17 cellular contexts compared by ENCODE assay signal in genomic region chr7:363626-364025, GRCh38.
A peak's percentile ranks its signal among the peaks of the same experiment; 100 is the strongest.
DNase-seq lines count a peak whose midpoint lies in the region; ATAC-seq, FAIRE-seq and TF ChIP-seq lines count a peak whose summit lies in the region.
"Had no signal": no experiment of that assay in that cellular context is flagged by ENCODE, and none has a peak within 500 bp of the region (broad histone marks: within the 10 kb centered on the region; RNA-seq: fewer than 3 reads in every experiment).

No MANE protein-coding gene starts in this region.

- H3K9ac ChIP-seq in HepG2 (ENCODE audit: insufficient read depth, low read depth, low read length): no peak overlapping the region

- no peaks in the 10 kb centered on the region for H3K79me2 ChIP-seq in HepG2 (ENCODE audit: insufficient read depth, low read length)

- peaks cover 0 to 10% (median 2%) of the 10 kb centered on the region in 6 donors for H3K9me3 Mint-ChIP-seq in immature natural killer cell
- H3K9me3 Mint-ChIP-seq: H9 had no signal

- DNase-seq in right lobe of liver (peak in 2 of 3 donors; percentile 15 to 38), HepG2 (ENCODE audit: low spot score) (no peak), UCSD-AML1 (lab: John Stamatoyannopoulos, UW; ENCODE audit: unreplicated experiment) (peak; percentile 9), immature natural killer cell (no peak), dorsolateral prefrontal cortex (no peak), epidermal melanocyte (ENCODE audit: insufficient read length, low spot score) (no peak)
- DNase-seq: activated CD8-positive, alpha-beta memory T cell treated with anti-CD3 and anti-CD28 coated beads, Interleukin-2, amount 50 U/mL, for 48 hours; DMS79; H9; KBM-7; mammary epithelial cell; NCI-H1417 treated with DMSO at 0.1 percent for 48 hours; occipital lobe; SJCRH30 had no signal

- in situ Hi-C loops in HepG2 (cut with HindIII; ENCODE audit: extremely low pct_ligation_motif_present, low pct_unique_long_range_greater_than_20kb): no loop called here

- POLR2A ChIA-PET in HepG2 (lab: Yijun Ruan, JAX): interaction anchor here (1.1 to 1.8 kb wide), 2 partner anchors 9 to 109 kb away, joined by 3 to 4 read pairs; no protein-coding TSS in a partner anchor

- intact Hi-C loops in right lobe of liver (cut with DNase I): loop anchor here in 1 of 2 donors (10.0 kb wide), 1 partner anchor 59 kb away; no protein-coding TSS in a partner anchor
- intact Hi-C loops in HepG2 (cut with micrococcal nuclease; ENCODE audit: unreplicated experiment): no loop called here
- intact Hi-C loops in dorsolateral prefrontal cortex (cut with DNase I): no loop called here

- no peak for ATAC-seq in right lobe of liver
- ATAC-seq in HepG2: no peak
- no peak for ATAC-seq in GM18868 (IDR thresholded peaks at IDR 0.05; ENCODE audit: unreplicated experiment)

- TF ChIP-seq RAD21 in HepG2 (CRISPR knock-in tag; IDR thresholded peaks at IDR 0.05): no peak

- FAIRE-seq in HepG2 (lab: Jason Lieb, UNC): no peak

- no peaks in the 10 kb centered on the region for H3K9me3 ChIP-seq in right lobe of liver
- peaks cover under 1% of the 10 kb centered on the region; the same call in 1 of the 2 replicates for H3K9me3 ChIP-seq in HepG2 (ENCODE audit: low read length)
- H3K9me3 ChIP-seq in thymus (ENCODE audit: control insufficient read depth): peaks cover 2% of the 10 kb centered on the region
- H3K9me3 ChIP-seq: SJCRH30, thoracic aorta had no signal

- H3K4me2 ChIP-seq in HepG2 (ENCODE audit: low read depth, low read length): no peak overlapping the region

- peaks cover 46 to 54% of the 10 kb centered on the region in 2 donors for H3K4me1 Mint-ChIP-seq in immature natural killer cell

- H3K4me3 ChIP-seq in right lobe of liver (no peak overlapping the region), HepG2 (replicated peaks in 1 of 3; ENCODE audit: insufficient read depth in 1 of 3, low read depth in 2 of 3, low read length in 3 of 3) (no peak overlapping the region), thymus (ENCODE audit: low read length) (no peak overlapping the region), dorsolateral prefrontal cortex (no peak overlapping the region)
- H3K4me3 ChIP-seq: SJCRH30, thoracic aorta had no signal

- no peak overlapping the region for H3K27ac ChIP-seq in right lobe of liver
- no peak overlapping the region for H3K27ac ChIP-seq in HepG2 (ENCODE audit: extremely low read length, insufficient read depth, low read length)
- peak overlapping the region; percentile 77 for H3K27ac ChIP-seq in thymus (ENCODE audit: low read depth)
- no peak overlapping the region for H3K27ac ChIP-seq in dorsolateral prefrontal cortex
- H3K27ac ChIP-seq: SJCRH30, thoracic aorta had no signal

- H3K4me1 ChIP-seq in right lobe of liver (peaks cover 0 to 3% (median 0%) of the 10 kb centered on the region in 4 donors), HepG2 (ENCODE audit: insufficient read depth, low read length) (peaks cover 40% of the 10 kb centered on the region), thymus (ENCODE audit: control insufficient read depth, insufficient read depth, low read length) (peaks cover 31% of the 10 kb centered on the region)
- H3K4me1 ChIP-seq: SJCRH30 had no signal

- TF ChIP-seq CTCF in right lobe of liver (IDR thresholded peaks at IDR 0.05): no peak
- TF ChIP-seq CTCF in HepG2 (CRISPR knock-in tag; IDR thresholded peaks at IDR 0.05): no peak
- TF ChIP-seq CTCF in dorsolateral prefrontal cortex (IDR thresholded peaks at IDR 0.05 in 54 of 56, conservative IDR thresholded peaks at IDR 0.05 in 2 of 56; ENCODE audit: low read depth in 1 of 56, partially characterized antibody in 56 of 56): no peak

- TF ChIP-seq POLR2A in right lobe of liver (IDR thresholded peaks at IDR 0.05) (no peak), HepG2 (IDR thresholded peaks at IDR 0.05; ENCODE audit: insufficient read depth in 1 of 2, low read depth in 2 of 2, low read length in 2 of 2) (no peak)

- TF ChIP-seq EP300 in HepG2 (IDR thresholded peaks at IDR 0.05; ENCODE audit: low read depth in 2 of 2, low read length in 2 of 2): no peak
- TF ChIP-seq EP300 in HepG2 (CRISPR knock-in tag; IDR thresholded peaks at IDR 0.05; ENCODE audit: borderline replicate concordance): no peak

- BruUV-seq in HepG2 (replicated peaks; lab: Mats Ljungman, UMichigan): no TSS peak

- H3K27me3 ChIP-seq in right lobe of liver (no peaks in the 10 kb centered on the region), HepG2 (ENCODE audit: control insufficient read depth in 1 of 2, insufficient read depth in 2 of 2, low read length in 2 of 2) (peaks cover 11 to 48% of the 10 kb centered on the region in 2 experiments; a peak in 4 of 5 replicates), thymus (ENCODE audit: control insufficient read depth, insufficient read depth) (no peaks in the 10 kb centered on the region), dorsolateral prefrontal cortex (peaks cover 0 to 54% (median 8%) of the 10 kb centered on the region in 45 donors)
- H3K27me3 ChIP-seq: SJCRH30 had no signal

- H3K36me3 ChIP-seq in right lobe of liver (no peaks in the 10 kb centered on the region), HepG2 (replicated peaks in 1 of 2; ENCODE audit: control insufficient read depth in 1 of 2, insufficient read depth in 2 of 2, low read length in 2 of 2) (no peaks in the 10 kb centered on the region), thymus (ENCODE audit: control insufficient read depth, insufficient read depth) (no peaks in the 10 kb centered on the region)
- H3K36me3 ChIP-seq: SJCRH30, thoracic aorta had no signal

- H3K27ac Mint-ChIP-seq in immature natural killer cell: no peak overlapping the region
- H3K27ac Mint-ChIP-seq: H9 had no signal

- H3K27me3 Mint-ChIP-seq in immature natural killer cell (ENCODE audit: low read depth in 3 of 3): peaks cover 9 to 25% (median 12%) of the 10 kb centered on the region in 3 donors

- 83% methylated on average over 9 of the region's 20 CpGs for WGBS in right lobe of liver (ENCODE audit: insufficient coverage, low coverage, low lambda C conversion rate, missing lambda C conversion rate)
- 80% methylated on average over 17 of the region's 20 CpGs for WGBS in HepG2 (ENCODE audit: low lambda C conversion rate)
- WGBS in thymus: 60% methylated on average over 20 of the region's 20 CpGs

- no peak overlapping the region for H2AFZ ChIP-seq in HepG2 (ENCODE audit: low read length)

- peaks cover 0 to 10% (median 7%) of the 10 kb centered on the region in 3 donors for H3K36me3 Mint-ChIP-seq in immature natural killer cell

- no peaks in the 10 kb centered on the region for H4K20me1 ChIP-seq in HepG2 (ENCODE audit: insufficient read depth, low read length)

- CTCF ChIA-PET in HepG2 (lab: Yijun Ruan, JAX; ENCODE audit: low intra/inter-chr PET ratio, low total read pairs): no interaction called here

- peak overlapping the region in 3 of 5 donors; percentile 26 to 76 (median 40) for H3K4me3 Mint-ChIP-seq in immature natural killer cell
- H3K4me3 Mint-ChIP-seq: H9 had no signal

TF ChIP-seq in HepG2, 621 proteins besides CTCF, POLR2A, EP300 and RAD21 (continues in another document):
- TF ChIP-seq TSC22D2 (CRISPR knock-in tag; IDR thresholded peaks at IDR 0.05; ENCODE audit: borderline replicate concordance) (no peak), ZNF720 (CRISPR knock-in tag; IDR thresholded peaks at IDR 0.05) (no peak)
- TF ChIP-seq, protein P1, sequence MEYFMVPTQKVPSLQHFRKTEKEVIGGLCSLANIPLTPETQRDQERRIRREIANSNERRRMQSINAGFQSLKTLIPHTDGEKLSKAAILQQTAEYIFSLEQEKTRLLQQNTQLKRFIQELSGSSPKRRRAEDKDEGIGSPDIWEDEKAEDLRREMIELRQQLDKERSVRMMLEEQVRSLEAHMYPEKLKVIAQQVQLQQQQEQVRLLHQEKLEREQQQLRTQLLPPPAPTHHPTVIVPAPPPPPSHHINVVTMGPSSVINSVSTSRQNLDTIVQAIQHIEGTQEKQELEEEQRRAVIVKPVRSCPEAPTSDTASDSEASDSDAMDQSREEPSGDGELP (IDR thresholded peaks at IDR 0.05; ENCODE audit: borderline replicate concordance, low read depth): no peak
- TF ChIP-seq, protein P2, sequence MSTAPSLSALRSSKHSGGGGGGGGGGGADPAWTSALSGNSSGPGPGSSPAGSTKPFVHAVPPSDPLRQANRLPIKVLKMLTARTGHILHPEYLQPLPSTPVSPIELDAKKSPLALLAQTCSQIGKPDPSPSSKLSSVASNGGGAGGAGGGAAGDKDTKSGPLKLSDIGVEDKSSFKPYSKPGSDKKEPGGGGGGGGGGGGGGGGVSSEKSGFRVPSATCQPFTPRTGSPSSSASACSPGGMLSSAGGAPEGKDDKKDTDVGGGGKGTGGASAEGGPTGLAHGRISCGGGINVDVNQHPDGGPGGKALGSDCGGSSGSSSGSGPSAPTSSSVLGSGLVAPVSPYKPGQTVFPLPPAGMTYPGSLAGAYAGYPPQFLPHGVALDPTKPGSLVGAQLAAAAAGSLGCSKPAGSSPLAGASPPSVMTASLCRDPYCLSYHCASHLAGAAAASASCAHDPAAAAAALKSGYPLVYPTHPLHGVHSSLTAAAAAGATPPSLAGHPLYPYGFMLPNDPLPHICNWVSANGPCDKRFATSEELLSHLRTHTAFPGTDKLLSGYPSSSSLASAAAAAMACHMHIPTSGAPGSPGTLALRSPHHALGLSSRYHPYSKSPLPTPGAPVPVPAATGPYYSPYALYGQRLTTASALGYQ (CRISPR knock-in tag; IDR thresholded peaks at IDR 0.05): no peak
- TF ChIP-seq, protein P3, sequence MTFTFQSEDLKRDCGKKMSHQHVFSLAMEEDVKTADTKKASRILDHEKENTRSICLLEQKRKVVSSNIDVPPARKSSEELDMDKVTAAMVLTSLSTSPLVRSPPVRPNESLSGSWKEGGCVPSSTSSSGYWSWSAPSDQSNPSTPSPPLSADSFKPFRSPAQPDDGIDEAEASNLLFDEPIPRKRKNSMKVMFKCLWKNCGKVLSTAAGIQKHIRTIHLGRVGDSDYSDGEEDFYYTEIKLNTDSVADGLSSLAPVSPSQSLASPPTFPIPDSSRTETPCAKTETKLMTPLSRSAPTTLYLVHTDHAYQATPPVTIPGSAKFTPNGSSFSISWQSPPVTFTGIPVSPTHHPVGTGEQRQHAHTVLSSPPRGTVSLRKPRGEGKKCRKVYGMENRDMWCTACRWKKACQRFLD (CRISPR knock-in tag; IDR thresholded peaks at IDR 0.05; ENCODE audit: borderline replicate concordance): no peak
- TF ChIP-seq, protein P4, sequence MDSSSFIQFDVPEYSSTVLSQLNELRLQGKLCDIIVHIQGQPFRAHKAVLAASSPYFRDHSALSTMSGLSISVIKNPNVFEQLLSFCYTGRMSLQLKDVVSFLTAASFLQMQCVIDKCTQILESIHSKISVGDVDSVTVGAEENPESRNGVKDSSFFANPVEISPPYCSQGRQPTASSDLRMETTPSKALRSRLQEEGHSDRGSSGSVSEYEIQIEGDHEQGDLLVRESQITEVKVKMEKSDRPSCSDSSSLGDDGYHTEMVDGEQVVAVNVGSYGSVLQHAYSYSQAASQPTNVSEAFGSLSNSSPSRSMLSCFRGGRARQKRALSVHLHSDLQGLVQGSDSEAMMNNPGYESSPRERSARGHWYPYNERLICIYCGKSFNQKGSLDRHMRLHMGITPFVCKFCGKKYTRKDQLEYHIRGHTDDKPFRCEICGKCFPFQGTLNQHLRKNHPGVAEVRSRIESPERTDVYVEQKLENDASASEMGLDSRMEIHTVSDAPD (CRISPR knock-in tag; IDR thresholded peaks at IDR 0.05): no peak

Comparison
In these comparisons a context has a peak if more than half of its experiments do, and no peak if none do; other contexts are left out.
1. DNase-seq: peak in right lobe of liver (2 of 3) and UCSD-AML1 (single experiment); none in HepG2 (single experiment), immature natural killer cell (0 of 3), dorsolateral prefrontal cortex (0 of 10) and epidermal melanocyte (single experiment).